In the genomic region with DNA sequence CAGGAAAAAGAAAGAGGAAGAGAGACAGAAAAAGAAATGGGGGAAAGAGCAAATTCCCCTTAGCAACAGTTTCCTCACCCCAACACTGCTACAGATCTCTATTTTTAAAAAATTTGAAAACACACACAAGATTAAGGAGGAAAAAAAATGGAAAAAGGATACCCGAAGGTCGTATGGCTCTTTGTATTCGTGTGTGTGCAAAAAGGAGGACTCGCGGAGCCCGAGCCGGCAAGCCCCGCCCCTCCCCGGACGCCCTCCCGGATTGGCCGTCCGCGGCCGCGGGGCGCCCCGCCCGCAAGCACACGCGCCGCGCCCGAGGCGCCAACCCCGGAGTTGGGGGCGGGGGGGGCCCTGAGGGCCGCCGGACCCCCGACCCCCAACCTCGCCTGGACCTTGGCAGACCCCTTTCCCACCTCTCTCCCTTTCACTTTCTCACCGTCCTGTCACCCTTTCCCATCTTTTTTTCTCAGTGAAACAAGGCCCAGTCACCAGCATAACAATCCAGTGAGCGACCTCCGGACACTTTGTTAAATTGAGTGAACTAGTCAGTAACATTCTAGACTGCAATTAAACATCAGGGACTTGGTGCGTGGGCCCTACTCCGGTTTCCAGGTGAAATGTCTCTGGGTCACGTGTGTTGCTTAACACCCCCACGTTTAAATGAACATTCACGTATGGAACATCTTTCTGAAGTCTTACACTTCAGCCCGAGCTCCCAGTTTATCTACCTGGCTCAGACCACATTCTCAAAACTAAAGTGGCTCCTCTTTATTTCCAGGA, we compare ENCODE assay signal across 8 cellular contexts. TPM values are rescaled to one million over a fixed set of nuclear protein-coding genes. Genes with fewer than 3 reads are reported as not detected.
DNase-seq lines count a peak whose midpoint lies in the region; ATAC-seq lines count a peak whose summit lies in the region.

A gene with protein sequence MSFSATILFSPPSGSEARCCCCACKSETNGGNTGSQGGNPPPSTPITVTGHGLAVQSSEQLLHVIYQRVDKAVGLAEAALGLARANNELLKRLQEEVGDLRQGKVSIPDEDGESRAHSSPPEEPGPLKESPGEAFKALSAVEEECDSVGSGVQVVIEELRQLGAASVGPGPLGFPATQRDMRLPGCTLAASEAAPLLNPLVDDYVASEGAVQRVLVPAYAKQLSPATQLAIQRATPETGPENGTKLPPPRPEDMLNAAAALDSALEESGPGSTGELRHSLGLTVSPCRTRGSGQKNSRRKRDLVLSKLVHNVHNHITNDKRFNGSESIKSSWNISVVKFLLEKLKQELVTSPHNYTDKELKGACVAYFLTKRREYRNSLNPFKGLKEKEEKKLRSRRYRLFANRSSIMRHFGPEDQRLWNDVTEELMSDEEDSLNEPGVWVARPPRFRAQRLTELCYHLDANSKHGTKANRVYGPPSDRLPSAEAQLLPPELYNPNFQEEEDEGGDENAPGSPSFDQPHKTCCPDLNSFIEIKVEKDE (minus strand): TSS at position 205 of the 780 bp plus-strand sequence. CDS start 11,120 bp downstream, outside the sequence.

- H3K27ac ChIP-seq in substantia nigra (ENCODE audit: low read depth, low read length, poor library complexity, severe bottlenecking) = peak within 1 kb of the TSS; percentile 78

- DNase-seq in A172 (ENCODE audit: low spot score) (peak; percentile 16), M059J (ENCODE audit: low read depth) (peak; percentile 66), SK-N-DZ (ENCODE audit: low spot score) (peak; percentile 68), germinal center (ENCODE audit: low spot score) (peak; percentile 91), nucleus accumbens (lab: John Stamatoyannopoulos, UW) (peak in 49 of 56 donors; percentile 5 to 80 (median 53)), substantia nigra (lab: John Stamatoyannopoulos, UW) (peak in 47 of 49 donors; percentile 4 to 87 (median 46))
- DNase-seq in activated naive CD4-positive, alpha-beta T cell treated with Interleukin-2 at 50 U/mL for 16 hours = peak; percentile 83

- ATAC-seq in GM19025 (IDR thresholded peaks at IDR 0.05; ENCODE audit: low read depth, unreplicated experiment) = peak; percentile 33

RNA-seq across cellular contexts. Expression of the gene that starts here (rescaled TPM):
- total RNA-seq in A172 (2014; rRNA removed; shearing (Covaris generic)) = 6.9 and 8.1 TPM in 2 replicates
- total RNA-seq in M059J (2014; rRNA removed; shearing (Covaris generic)) = 8.6 and 9.7 TPM in 2 replicates
- 25.3 and 34.9 TPM in 2 replicates for polyA plus RNA-seq in SK-N-DZ (2014; cell fraction: cytosol; rRNA removed)
- 25.0 and 38.7 TPM in 2 replicates for polyA plus RNA-seq in SK-N-DZ (2014; cell fraction: nucleus; rRNA removed)

Comparison
In these comparisons a context has a peak if more than half of its experiments do, and no peak if none do; other contexts are left out.
1. Peak in every context shown above with its lines: DNase-seq, ATAC-seq and H3K27ac ChIP-seq.
2. DNase-seq: peak in every context shown above with its lines; median percentile 91 in germinal center; 83 in activated naive CD4-positive, alpha-beta T cell treated with Interleukin-2 at 50 U/mL for 16 hours; 68 in SK-N-DZ; 66 in M059J; 53 in nucleus accumbens; 46 in substantia nigra; 16 in A172.